1 cellular context compared by ENCODE assay signal in the genomic region with DNA sequence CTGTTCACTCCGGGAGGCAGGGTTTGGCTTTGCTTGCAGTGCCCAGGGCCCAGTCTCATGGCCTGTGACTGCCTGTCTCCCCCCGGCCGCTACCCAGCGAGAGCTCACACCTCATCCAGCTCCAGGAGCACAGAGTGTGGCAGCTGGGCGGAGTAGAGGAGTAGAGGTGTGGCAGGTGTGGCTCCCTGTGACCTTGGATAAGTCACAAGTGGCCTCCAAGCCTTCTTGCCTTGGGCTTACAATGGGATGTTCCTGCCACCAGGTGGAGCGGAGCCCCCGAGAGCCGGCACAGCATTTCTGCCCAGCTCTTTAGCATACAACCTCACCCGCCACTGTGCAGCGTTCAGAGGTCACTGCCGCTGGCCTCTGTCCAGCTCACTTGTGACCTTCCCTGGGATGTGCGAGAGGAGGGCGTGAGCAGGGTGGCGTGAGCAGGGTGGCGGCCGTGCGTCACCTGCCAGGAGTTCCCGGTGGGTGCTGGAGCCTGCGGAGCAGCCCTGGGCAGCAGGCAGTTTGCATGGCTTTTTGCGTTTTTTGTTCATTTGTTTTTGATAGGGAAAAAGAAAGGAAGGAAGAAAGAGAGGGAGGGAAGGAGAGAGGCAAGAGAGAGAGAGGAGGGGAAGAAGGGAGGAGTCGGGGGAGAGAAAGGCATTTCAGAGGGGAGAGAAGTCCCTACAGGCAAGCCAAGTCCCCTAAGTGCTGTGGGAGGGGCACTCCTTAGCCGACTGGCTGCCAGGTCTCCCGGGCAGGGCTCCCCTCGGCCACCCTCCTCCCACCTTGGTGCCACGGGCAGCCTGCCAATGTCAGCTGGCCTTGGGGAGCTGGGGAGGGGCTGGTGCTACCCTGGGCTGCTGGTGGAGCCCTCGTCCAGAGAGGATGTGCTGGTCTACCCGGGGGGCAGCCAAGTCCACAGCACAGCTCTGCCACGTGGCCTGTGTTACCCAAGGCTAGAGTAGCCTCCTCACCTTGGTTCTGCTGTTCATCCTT.
TF ChIP-seq lines count a peak whose summit lies in the region.

No MANE protein-coding gene starts in this region.

TF ChIP-seq in HepG2, 621 proteins besides CTCF, POLR2A, EP300 and RAD21 (continued from another document and continues in another):
- TF ChIP-seq CEBPZ (IDR thresholded peaks at IDR 0.05; ENCODE audit: low read length) = no peak
- TF ChIP-seq ATAD3A (CRISPR knock-in tag; IDR thresholded peaks at IDR 0.05) = no peak
- TF ChIP-seq SP5 (CRISPR knock-in tag; IDR thresholded peaks at IDR 0.05; ENCODE audit: borderline replicate concordance, low read depth) = peak; percentile 59; the same call in 1 of the 2 replicates
- peak; percentile 49; the same call in 1 of the 2 replicates for TF ChIP-seq ZKSCAN8 (CRISPR knock-in tag; IDR thresholded peaks at IDR 0.05; ENCODE audit: borderline replicate concordance)
- 0 out of 2 replicates have a peak, but pooled peaks have one; percentile 16 for TF ChIP-seq ZNF232 (CRISPR knock-in tag; IDR thresholded peaks at IDR 0.05; ENCODE audit: borderline replicate concordance)
- TF ChIP-seq NBN (conservative IDR thresholded peaks at IDR 0.05) = no peak
- TF ChIP-seq BCL6 (CRISPR knock-in tag; IDR thresholded peaks at IDR 0.05) = peak; percentile 76
- peak; percentile 51; the same call in 1 of the 2 replicates for TF ChIP-seq THAP7 (CRISPR knock-in tag; IDR thresholded peaks at IDR 0.05)
- TF ChIP-seq, protein P1, sequence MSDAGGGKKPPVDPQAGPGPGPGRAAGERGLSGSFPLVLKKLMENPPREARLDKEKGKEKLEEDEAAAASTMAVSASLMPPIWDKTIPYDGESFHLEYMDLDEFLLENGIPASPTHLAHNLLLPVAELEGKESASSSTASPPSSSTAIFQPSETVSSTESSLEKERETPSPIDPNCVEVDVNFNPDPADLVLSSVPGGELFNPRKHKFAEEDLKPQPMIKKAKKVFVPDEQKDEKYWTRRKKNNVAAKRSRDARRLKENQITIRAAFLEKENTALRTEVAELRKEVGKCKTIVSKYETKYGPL (CRISPR knock-in tag; IDR thresholded peaks at IDR 0.05) = no peak
- TF ChIP-seq CHD2 (IDR thresholded peaks at IDR 0.05; ENCODE audit: low read depth, low read length) = no peak
- no peak for TF ChIP-seq NFIB (CRISPR knock-in tag; IDR thresholded peaks at IDR 0.05; ENCODE audit: borderline replicate concordance)
- TF ChIP-seq ZNF468 (CRISPR knock-in tag; IDR thresholded peaks at IDR 0.05) = no peak
- TF ChIP-seq ZKSCAN1 (IDR thresholded peaks at IDR 0.05; ENCODE audit: low read length) = no peak
- TF ChIP-seq, protein P2, sequence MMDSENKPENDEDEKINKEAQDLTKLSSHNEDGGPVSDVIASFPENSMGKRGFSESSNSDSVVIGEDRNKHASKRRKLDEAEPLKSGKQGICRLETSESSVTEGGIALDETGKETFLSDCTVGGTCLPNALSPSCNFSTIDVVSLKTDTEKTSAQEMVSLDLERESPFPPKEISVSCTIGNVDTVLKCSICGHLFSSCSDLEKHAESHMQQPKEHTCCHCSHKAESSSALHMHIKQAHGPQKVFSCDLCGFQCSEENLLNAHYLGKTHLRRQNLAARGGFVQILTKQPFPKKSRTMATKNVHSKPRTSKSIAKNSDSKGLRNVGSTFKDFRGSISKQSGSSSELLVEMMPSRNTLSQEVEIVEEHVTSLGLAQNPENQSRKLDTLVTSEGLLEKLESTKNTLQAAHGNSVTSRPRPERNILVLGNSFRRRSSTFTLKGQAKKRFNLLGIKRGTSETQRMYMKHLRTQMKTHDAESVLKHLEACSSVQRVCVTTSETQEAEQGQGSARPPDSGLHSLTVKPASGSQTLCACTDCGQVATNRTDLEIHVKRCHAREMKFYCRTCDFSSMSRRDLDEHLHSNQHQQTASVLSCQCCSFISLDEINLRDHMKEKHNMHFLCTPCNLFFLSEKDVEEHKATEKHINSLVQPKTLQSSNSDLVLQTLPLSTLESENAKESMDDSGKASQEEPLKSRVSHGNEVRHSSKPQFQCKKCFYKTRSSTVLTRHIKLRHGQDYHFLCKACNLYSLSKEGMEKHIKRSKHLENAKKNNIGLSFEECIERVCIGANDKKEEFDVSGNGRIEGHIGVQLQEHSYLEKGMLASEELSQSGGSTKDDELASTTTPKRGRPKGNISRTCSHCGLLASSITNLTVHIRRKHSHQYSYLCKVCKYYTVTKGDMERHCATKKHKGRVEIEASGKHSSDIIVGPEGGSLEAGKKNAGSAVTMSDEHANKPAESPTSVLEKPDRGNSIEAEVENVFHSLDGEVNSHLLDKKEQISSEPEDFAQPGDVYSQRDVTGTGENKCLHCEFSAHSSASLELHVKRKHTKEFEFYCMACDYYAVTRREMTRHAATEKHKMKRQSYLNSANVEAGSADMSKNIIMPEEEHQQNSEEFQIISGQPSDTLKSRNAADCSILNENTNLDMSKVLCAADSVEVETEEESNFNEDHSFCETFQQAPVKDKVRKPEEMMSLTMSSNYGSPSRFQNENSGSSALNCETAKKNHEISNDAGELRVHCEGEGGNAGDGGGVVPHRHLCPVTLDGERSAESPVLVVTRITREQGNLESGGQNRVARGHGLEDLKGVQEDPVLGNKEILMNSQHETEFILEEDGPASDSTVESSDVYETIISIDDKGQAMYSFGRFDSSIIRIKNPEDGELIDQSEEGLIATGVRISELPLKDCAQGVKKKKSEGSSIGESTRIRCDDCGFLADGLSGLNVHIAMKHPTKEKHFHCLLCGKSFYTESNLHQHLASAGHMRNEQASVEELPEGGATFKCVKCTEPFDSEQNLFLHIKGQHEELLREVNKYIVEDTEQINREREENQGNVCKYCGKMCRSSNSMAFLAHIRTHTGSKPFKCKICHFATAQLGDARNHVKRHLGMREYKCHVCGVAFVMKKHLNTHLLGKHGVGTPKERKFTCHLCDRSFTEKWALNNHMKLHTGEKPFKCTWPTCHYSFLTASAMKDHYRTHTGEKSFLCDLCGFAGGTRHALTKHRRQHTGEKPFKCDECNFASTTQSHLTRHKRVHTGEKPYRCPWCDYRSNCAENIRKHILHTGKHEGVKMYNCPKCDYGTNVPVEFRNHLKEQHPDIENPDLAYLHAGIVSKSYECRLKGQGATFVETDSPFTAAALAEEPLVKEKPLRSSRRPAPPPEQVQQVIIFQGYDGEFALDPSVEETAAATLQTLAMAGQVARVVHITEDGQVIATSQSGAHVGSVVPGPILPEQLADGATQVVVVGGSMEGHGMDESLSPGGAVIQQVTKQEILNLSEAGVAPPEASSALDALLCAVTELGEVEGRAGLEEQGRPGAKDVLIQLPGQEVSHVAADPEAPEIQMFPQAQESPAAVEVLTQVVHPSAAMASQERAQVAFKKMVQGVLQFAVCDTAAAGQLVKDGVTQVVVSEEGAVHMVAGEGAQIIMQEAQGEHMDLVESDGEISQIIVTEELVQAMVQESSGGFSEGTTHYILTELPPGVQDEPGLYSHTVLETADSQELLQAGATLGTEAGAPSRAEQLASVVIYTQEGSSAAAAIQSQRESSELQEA (CRISPR knock-in tag; IDR thresholded peaks at IDR 0.05; ENCODE audit: not compliant biosample characterization) = no peak
- TF ChIP-seq, protein P3, sequence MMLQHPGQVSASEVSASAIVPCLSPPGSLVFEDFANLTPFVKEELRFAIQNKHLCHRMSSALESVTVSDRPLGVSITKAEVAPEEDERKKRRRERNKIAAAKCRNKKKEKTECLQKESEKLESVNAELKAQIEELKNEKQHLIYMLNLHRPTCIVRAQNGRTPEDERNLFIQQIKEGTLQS (CRISPR knock-in tag; IDR thresholded peaks at IDR 0.05) = peak; percentile 22; the same call in 1 of the 2 replicates
- no peak for TF ChIP-seq ZNF484 (CRISPR knock-in tag; IDR thresholded peaks at IDR 0.05; ENCODE audit: borderline replicate concordance, low read depth)
- no peak for TF ChIP-seq SATB2 (CRISPR knock-in tag; IDR thresholded peaks at IDR 0.05)
- TF ChIP-seq ZFY (CRISPR knock-in tag; IDR thresholded peaks at IDR 0.05) = peak; percentile 18; the same call in 1 of the 2 replicates
- no peak for TF ChIP-seq CHCHD3 (CRISPR knock-in tag; IDR thresholded peaks at IDR 0.05)
- no peak for TF ChIP-seq ETV6 (CRISPR knock-in tag; conservative IDR thresholded peaks at IDR 0.05)
- TF ChIP-seq KMT2B (CRISPR knock-in tag; IDR thresholded peaks at IDR 0.05) = 0 out of 2 replicates have a peak, but pooled peaks have one; percentile 23
- TF ChIP-seq, protein P4, sequence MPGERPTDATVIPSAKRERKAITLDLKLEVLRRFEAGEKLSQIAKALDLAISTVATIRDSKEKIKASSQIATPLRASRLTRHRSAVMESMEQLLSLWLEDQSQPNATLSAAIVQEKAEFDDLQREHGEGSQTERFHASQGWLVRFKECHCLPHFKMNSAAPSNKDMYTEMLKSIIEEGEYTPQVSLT (CRISPR knock-in tag; IDR thresholded peaks at IDR 0.05; ENCODE audit: borderline replicate concordance, low read depth) = no peak
- peak; percentile 77 for TF ChIP-seq TEAD3 (CRISPR knock-in tag; optimal IDR thresholded peaks at IDR 0.05; ENCODE audit: borderline replicate concordance)
- TF ChIP-seq ZNF768 (CRISPR knock-in tag; IDR thresholded peaks at IDR 0.05) = peak; percentile 58
- TF ChIP-seq ZBTB21 (CRISPR knock-in tag; IDR thresholded peaks at IDR 0.05) = peak; percentile 61; the same call in 1 of the 2 replicates
- TF ChIP-seq, protein P5, sequence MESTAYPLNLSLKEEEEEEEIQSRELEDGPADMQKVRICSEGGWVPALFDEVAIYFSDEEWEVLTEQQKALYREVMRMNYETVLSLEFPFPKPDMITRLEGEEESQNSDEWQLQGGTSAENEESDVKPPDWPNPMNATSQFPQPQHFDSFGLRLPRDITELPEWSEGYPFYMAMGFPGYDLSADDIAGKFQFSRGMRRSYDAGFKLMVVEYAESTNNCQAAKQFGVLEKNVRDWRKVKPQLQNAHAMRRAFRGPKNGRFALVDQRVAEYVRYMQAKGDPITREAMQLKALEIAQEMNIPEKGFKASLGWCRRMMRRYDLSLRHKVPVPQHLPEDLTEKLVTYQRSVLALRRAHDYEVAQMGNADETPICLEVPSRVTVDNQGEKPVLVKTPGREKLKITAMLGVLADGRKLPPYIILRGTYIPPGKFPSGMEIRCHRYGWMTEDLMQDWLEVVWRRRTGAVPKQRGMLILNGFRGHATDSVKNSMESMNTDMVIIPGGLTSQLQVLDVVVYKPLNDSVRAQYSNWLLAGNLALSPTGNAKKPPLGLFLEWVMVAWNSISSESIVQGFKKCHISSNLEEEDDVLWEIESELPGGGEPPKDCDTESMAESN (CRISPR knock-in tag; conservative IDR thresholded peaks at IDR 0.05) = 0 out of 2 replicates have a peak, but pooled peaks have one; percentile 33
- TF ChIP-seq NFE2L2 (IDR thresholded peaks at IDR 0.05; ENCODE audit: low read length) = no peak
- TF ChIP-seq ZNF615 (CRISPR knock-in tag; IDR thresholded peaks at IDR 0.05; ENCODE audit: borderline replicate concordance) = no peak
- TF ChIP-seq ZFYVE20 (CRISPR knock-in tag; IDR thresholded peaks at IDR 0.05; ENCODE audit: borderline replicate concordance, low read depth) = no peak
- TF ChIP-seq NR1H2 (CRISPR knock-in tag; IDR thresholded peaks at IDR 0.05; ENCODE audit: borderline replicate concordance, low read depth) = 0 out of 2 replicates have a peak, but pooled peaks have one; percentile 50
- TF ChIP-seq ZNF383 (CRISPR knock-in tag; IDR thresholded peaks at IDR 0.05; ENCODE audit: borderline replicate concordance) = no peak
- TF ChIP-seq, protein P6, sequence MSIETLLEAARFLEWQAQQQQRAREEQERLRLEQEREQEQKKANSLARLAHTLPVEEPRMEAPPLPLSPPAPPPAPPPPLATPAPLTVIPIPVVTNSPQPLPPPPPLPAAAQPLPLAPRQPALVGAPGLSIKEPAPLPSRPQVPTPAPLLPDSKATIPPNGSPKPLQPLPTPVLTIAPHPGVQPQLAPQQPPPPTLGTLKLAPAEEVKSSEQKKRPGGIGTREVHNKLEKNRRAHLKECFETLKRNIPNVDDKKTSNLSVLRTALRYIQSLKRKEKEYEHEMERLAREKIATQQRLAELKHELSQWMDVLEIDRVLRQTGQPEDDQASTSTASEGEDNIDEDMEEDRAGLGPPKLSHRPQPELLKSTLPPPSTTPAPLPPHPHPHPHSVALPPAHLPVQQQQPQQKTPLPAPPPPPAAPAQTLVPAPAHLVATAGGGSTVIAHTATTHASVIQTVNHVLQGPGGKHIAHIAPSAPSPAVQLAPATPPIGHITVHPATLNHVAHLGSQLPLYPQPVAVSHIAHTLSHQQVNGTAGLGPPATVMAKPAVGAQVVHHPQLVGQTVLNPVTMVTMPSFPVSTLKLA (IDR thresholded peaks at IDR 0.05) = no peak
- peak; percentile 45; the same call in 1 of the 2 replicates for TF ChIP-seq SPEN (CRISPR knock-in tag; IDR thresholded peaks at IDR 0.05; ENCODE audit: low read depth)
- no peak for TF ChIP-seq PRPF4 (IDR thresholded peaks at IDR 0.05; ENCODE audit: low read depth, low read length, poor library complexity, severe bottlenecking)
- TF ChIP-seq SRF (IDR thresholded peaks at IDR 0.05; ENCODE audit: low read depth, low read length) = no peak
